Comparison of ENCODE assay signal across 9 cellular contexts in genomic region chr19:12885749-12886706, GRCh38. TPM values are rescaled to one million over a fixed set of nuclear protein-coding genes. Genes with fewer than 3 reads are reported as not detected.
A peak's percentile ranks its signal among the peaks of the same experiment; 100 is the strongest.
DNase-seq lines count a peak whose midpoint lies in the region; ATAC-seq lines count a peak whose summit lies in the region.
"Had no signal": no experiment of that assay in that cellular context is flagged by ENCODE, and none has a peak within 500 bp of the region (broad histone marks: within the 10 kb centered on the region; RNA-seq: fewer than 3 reads in every experiment).

No MANE protein-coding gene starts in this region.

- peaks cover 11% of the 10 kb centered on the region for H3K9me3 Mint-ChIP-seq in activated CD8-positive, alpha-beta T cell treated with anti-CD3 and anti-CD28 coated beads, Interleukin-2, amount 10 ng/mL, durations not matched to agents 7 days and 5 days (ENCODE audit: insufficient read depth)

- peaks cover 22% of the 10 kb centered on the region for H3K27me3 ChIP-seq in thymus (ENCODE audit: control insufficient read depth, insufficient read depth)

- peak overlapping the region; percentile 52 for H3K4me3 Mint-ChIP-seq in activated CD8-positive, alpha-beta T cell treated with anti-CD3 and anti-CD28 coated beads, Interleukin-2, amount 10 ng/mL, durations not matched to agents 7 days and 5 days

- H3K4me1 ChIP-seq in thymus (ENCODE audit: control insufficient read depth, insufficient read depth, low read length) = peaks cover 8% of the 10 kb centered on the region

- POLR2A ChIA-PET in activated CD8-positive, alpha-beta T cell treated with anti-CD3 and anti-CD28 coated beads, Interleukin-2, amount 10 ng/mL, durations not matched to agents 7 days and 5 days (lab: Charles Lee) = interaction anchor here (0.6 to 1.9 kb wide), 9 partner anchors 10 to 169 kb away, joined by 3 to 8 read pairs (median 5); partner anchors contain the start of genes FARSA and SYCE2

- no peaks in the 10 kb centered on the region for H3K36me3 ChIP-seq in thymus (ENCODE audit: control insufficient read depth, insufficient read depth)

- peak; percentile 63 for DNase-seq in activated CD8-positive, alpha-beta memory T cell treated with anti-CD3 and anti-CD28 coated beads, Interleukin-2, amount 50 U/mL, for 48 hours
- DNase-seq in activated CD8-positive, alpha-beta memory T cell treated with anti-CD3 and anti-CD28 coated beads, Interleukin-2, amount 50 U/mL, for 4 hours = no peak
- DNase-seq in activated CD8-positive, alpha-beta T cell treated with anti-CD3 and anti-CD28 coated beads, Interleukin-2, amount 10 ng/mL, durations not matched to agents 7 days and 5 days = no peak
- DNase-seq in iPS-NIHi7 (ENCODE audit: extremely low spot score) = peak; percentile 29
- DNase-seq in retina = no peak
- no peak for DNase-seq in germinal center (ENCODE audit: low spot score)

- H3K4me1 Mint-ChIP-seq in activated CD8-positive, alpha-beta T cell treated with anti-CD3 and anti-CD28 coated beads, Interleukin-2, amount 10 ng/mL, durations not matched to agents 7 days and 5 days (ENCODE audit: low read depth) = peaks cover 37% of the 10 kb centered on the region

- ATAC-seq in activated CD8-positive, alpha-beta T cell treated with anti-CD3 and anti-CD28 coated beads, Interleukin-2, amount 10 ng/mL, durations not matched to agents 7 days and 5 days = no peak
- no peak for ATAC-seq in GM18511 (IDR thresholded peaks at IDR 0.05; ENCODE audit: unreplicated experiment)

- H3K27me3 Mint-ChIP-seq in activated CD8-positive, alpha-beta T cell treated with anti-CD3 and anti-CD28 coated beads, Interleukin-2, amount 10 ng/mL, durations not matched to agents 7 days and 5 days (ENCODE audit: low read depth) = peaks cover 3% of the 10 kb centered on the region

- CTCF ChIA-PET in activated CD8-positive, alpha-beta T cell treated with anti-CD3 and anti-CD28 coated beads, Interleukin-2, amount 10 ng/mL, durations not matched to agents 7 days and 5 days (lab: Charles Lee) = interaction anchor here (0.9 to 6.6 kb wide), 25 partner anchors 9 to 207 kb away, joined by 3 to 121 read pairs (median 6); partner anchors contain the start of genes CALR, DAND5 and FARSA

- peaks cover 12% of the 10 kb centered on the region for H3K36me3 Mint-ChIP-seq in activated CD8-positive, alpha-beta T cell treated with anti-CD3 and anti-CD28 coated beads, Interleukin-2, amount 10 ng/mL, durations not matched to agents 7 days and 5 days (ENCODE audit: low read depth)

- H3K9me3 ChIP-seq in thymus (ENCODE audit: control insufficient read depth) = peaks cover 3% of the 10 kb centered on the region

- peak overlapping the region; percentile 56 for H3K4me3 ChIP-seq in thymus (ENCODE audit: low read length)

- WGBS in thymus = 20% methylated on average over 53 of the region's 53 CpGs

- no peak overlapping the region for H3K27ac Mint-ChIP-seq in activated CD8-positive, alpha-beta T cell treated with anti-CD3 and anti-CD28 coated beads, Interleukin-2, amount 10 ng/mL, durations not matched to agents 7 days and 5 days

- no peak overlapping the region for H3K27ac ChIP-seq in thymus (ENCODE audit: low read depth)

RNA-seq across cellular contexts. Expression of gene KLF1, which starts 1.0 kb away (rescaled TPM):
- total RNA-seq in activated CD8-positive, alpha-beta T cell treated with anti-CD3 and anti-CD28 coated beads, Interleukin-2, amount 10 ng/mL, durations not matched to agents 7 days and 5 days = under 1 TPM in 1 of 2 experiments, not detected in 1; 0.21 TPM
- polyA plus RNA-seq in thymus = 0.09 TPM
- total RNA-seq: Daoy had no signal

RNA-seq across cellular contexts. Expression of gene DNASE2, which starts 4.8 kb away (rescaled TPM):
- 10 to 100 TPM; 26.1 to 27.4 TPM for total RNA-seq in activated CD8-positive, alpha-beta T cell treated with anti-CD3 and anti-CD28 coated beads, Interleukin-2, amount 10 ng/mL, durations not matched to agents 7 days and 5 days
- 20.8 TPM for polyA plus RNA-seq in thymus

RNA-seq across cellular contexts. Expression of gene GCDH, which starts 4.9 kb away (rescaled TPM):
- total RNA-seq in activated CD8-positive, alpha-beta T cell treated with anti-CD3 and anti-CD28 coated beads, Interleukin-2, amount 10 ng/mL, durations not matched to agents 7 days and 5 days = 10 to 100 TPM; 39.5 to 42.5 TPM
- 33.6 TPM for polyA plus RNA-seq in thymus

RNA-seq across cellular contexts. Expression of gene SYCE2, which starts 33.1 kb away (rescaled TPM):
- total RNA-seq in activated CD8-positive, alpha-beta T cell treated with anti-CD3 and anti-CD28 coated beads, Interleukin-2, amount 10 ng/mL, durations not matched to agents 7 days and 5 days = 1 to 10 TPM; 3.4 to 3.9 TPM
- polyA plus RNA-seq in thymus = 0.48 TPM

RNA-seq across cellular contexts. Expression of gene FARSA, which starts 47.5 kb away (rescaled TPM):
- 100 to 1,000 TPM in 1 of 2 experiments, 10 to 100 TPM in 1; 98.8 to 106 TPM for total RNA-seq in activated CD8-positive, alpha-beta T cell treated with anti-CD3 and anti-CD28 coated beads, Interleukin-2, amount 10 ng/mL, durations not matched to agents 7 days and 5 days
- polyA plus RNA-seq in thymus = 33.6 TPM

Comparison
In these comparisons a context has a peak if more than half of its experiments do, and no peak if none do; other contexts are left out.
1. DNase-seq: peak in activated CD8-positive, alpha-beta memory T cell treated with anti-CD3 and anti-CD28 coated beads, Interleukin-2, amount 50 U/mL, for 48 hours (single experiment) and iPS-NIHi7 (single experiment); none in activated CD8-positive, alpha-beta memory T cell treated with anti-CD3 and anti-CD28 coated beads, Interleukin-2, amount 50 U/mL, for 4 hours (single experiment), activated CD8-positive, alpha-beta T cell treated with anti-CD3 and anti-CD28 coated beads, Interleukin-2, amount 10 ng/mL, durations not matched to agents 7 days and 5 days (single experiment), retina (single experiment) and germinal center (single experiment).